In the genomic region with DNA sequence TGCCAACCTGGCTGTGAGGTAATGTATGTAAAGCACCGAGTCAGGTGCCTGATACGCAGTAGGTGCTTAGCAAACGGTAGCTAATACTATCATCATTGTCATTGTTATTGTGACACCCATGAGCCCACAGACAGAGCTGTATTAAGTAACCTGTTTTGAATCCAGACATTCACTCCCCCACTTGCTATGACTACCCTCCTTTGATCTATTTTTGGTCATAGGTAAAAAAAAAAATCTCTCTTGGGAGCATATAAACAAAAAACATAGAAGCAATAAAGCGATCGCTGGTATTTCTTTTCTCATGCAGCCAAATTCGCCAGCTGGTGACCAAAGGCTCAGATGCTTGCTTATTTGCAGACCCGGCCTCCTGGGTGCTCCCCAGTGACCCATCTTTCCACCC, we compare ENCODE assay signal across 21 cellular contexts.
"Had no signal": no experiment of that assay in that cellular context is flagged by ENCODE, and none has a peak within 500 bp of the region (broad histone marks: within the 10 kb centered on the region; RNA-seq: fewer than 3 reads in every experiment).

No MANE protein-coding gene starts in this region.

- ATAC-seq: left colon, mucosa of descending colon had no signal

- H3K36me3 Mint-ChIP-seq: activated naive CD8-positive, alpha-beta T cell treated with anti-CD3 and anti-CD28 coated beads, Interleukin-2, amount 10 ng/mL, durations not matched to agents 7 days and 5 days had no signal

- H3K4me3 Mint-ChIP-seq: activated B cell treated with CpG ODN at 0.5 μM for 24 hours; activated naive CD4-positive, alpha-beta T cell treated with anti-CD3 and anti-CD28 coated beads for 36 hours; activated naive CD8-positive, alpha-beta T cell treated with anti-CD3 and anti-CD28 coated beads, Interleukin-2, amount 10 ng/mL, durations not matched to agents 7 days and 5 days; endodermal cell; stimulated activated naive CD8-positive, alpha-beta T cell treated with anti-CD3 and anti-CD28 coated beads, Interleukin-15, Interleukin-2, amounts not matched to agents 100 ng/mL and 50 ng/mL, for 24 hours; T-helper 1 cell treated with Interleukin-12 subunit alpha and Interleukin-12 subunit beta and Interleukin-4 antibody, amounts not matched to agents 30 μg/mL and 1 μg/mL, for 36 hours had no signal

- H3K9me3 Mint-ChIP-seq: activated B cell treated with CpG ODN at 0.5 μM for 24 hours; activated naive CD4-positive, alpha-beta T cell treated with anti-CD3 and anti-CD28 coated beads for 36 hours; activated naive CD8-positive, alpha-beta T cell treated with anti-CD3 and anti-CD28 coated beads, Interleukin-2, amount 10 ng/mL, durations not matched to agents 7 days and 5 days; endodermal cell; stimulated activated naive CD8-positive, alpha-beta T cell treated with anti-CD3 and anti-CD28 coated beads, Interleukin-15, Interleukin-2, amounts not matched to agents 100 ng/mL and 50 ng/mL, for 24 hours; T-helper 1 cell treated with Interleukin-12 subunit alpha and Interleukin-12 subunit beta and Interleukin-4 antibody, amounts not matched to agents 30 μg/mL and 1 μg/mL, for 36 hours had no signal

- H3K4me1 Mint-ChIP-seq: activated naive CD8-positive, alpha-beta T cell treated with anti-CD3 and anti-CD28 coated beads, Interleukin-2, amount 10 ng/mL, durations not matched to agents 7 days and 5 days had no signal

- H3K27ac Mint-ChIP-seq: activated B cell treated with CpG ODN at 0.5 μM for 24 hours; activated naive CD4-positive, alpha-beta T cell treated with anti-CD3 and anti-CD28 coated beads for 36 hours; activated naive CD8-positive, alpha-beta T cell treated with anti-CD3 and anti-CD28 coated beads, Interleukin-2, amount 10 ng/mL, durations not matched to agents 7 days and 5 days; endodermal cell; stimulated activated naive CD8-positive, alpha-beta T cell treated with anti-CD3 and anti-CD28 coated beads, Interleukin-15, Interleukin-2, amounts not matched to agents 100 ng/mL and 50 ng/mL, for 24 hours; T-helper 1 cell treated with Interleukin-12 subunit alpha and Interleukin-12 subunit beta and Interleukin-4 antibody, amounts not matched to agents 30 μg/mL and 1 μg/mL, for 36 hours had no signal

- H3K27me3 Mint-ChIP-seq: activated B cell treated with CpG ODN at 0.5 μM for 24 hours; stimulated activated naive CD8-positive, alpha-beta T cell treated with anti-CD3 and anti-CD28 coated beads, Interleukin-15, Interleukin-2, amounts not matched to agents 100 ng/mL and 50 ng/mL, for 24 hours had no signal

- DNase-seq: activated B cell treated with CpG ODN at 0.5 μM for 24 hours; activated CD4-positive, alpha-beta T cell treated with anti-CD3 and anti-CD28 coated beads for 4 hours; activated CD4-positive, alpha-beta T cell treated with anti-CD3 and anti-CD28 coated beads, Interleukin-2, amount 50 U/mL, for 48 hours; activated effector memory CD4-positive, alpha-beta T cell treated with Interleukin-2 at 50 U/mL for 16 hours; activated naive CD4-positive, alpha-beta T cell treated with anti-CD3 and anti-CD28 coated beads for 36 hours; activated naive CD8-positive, alpha-beta T cell treated with anti-CD3 and anti-CD28 coated beads, Interleukin-2, amount 10 ng/mL, durations not matched to agents 7 days and 5 days; activated T-cell treated with anti-CD3 and anti-CD28 coated beads, Interleukin-2, amount 50 U/mL, for 48 hours; cerebellar nuclear complex; endodermal cell; left colon; mesenchymal stem cell; mucosa of descending colon; occipital lobe; posterior cingulate gyrus; retina; sigmoid colon; stimulated activated CD4-positive, alpha-beta T cell treated with anti-CD3 and anti-CD28 coated beads, Interleukin-2, amount 100 ng/mL, for 48 hours; substantia nigra; thyroid gland had no signal
